In genomic region chr17:17940451-17940911, GRCh38 we compare ENCODE assay signal across 16 cellular contexts. TPM values are rescaled to one million over a fixed set of nuclear protein-coding genes. Genes with fewer than 3 reads are reported as not detected.
DNase-seq lines count a peak whose midpoint lies in the region; ATAC-seq, FAIRE-seq and TF ChIP-seq lines count a peak whose summit lies in the region.
"Had no signal": no experiment of that assay in that cellular context is flagged by ENCODE, and none has a peak within 500 bp of the region (broad histone marks: within the 10 kb centered on the region; RNA-seq: fewer than 3 reads in every experiment).

No MANE protein-coding gene starts in this region.

- no peak overlapping the region for H3K27ac ChIP-seq in A673 (ENCODE audit: low read depth, low read length, poor library complexity, severe bottlenecking)
- H3K27ac ChIP-seq in ascending aorta, result peak overlapping the region; percentile 21 to 44
- H3K27ac ChIP-seq in lung (ENCODE audit: low read depth in 1 of 2, low read length in 1 of 2), result peak overlapping the region; percentile 13 to 26
- H3K27ac ChIP-seq in esophagus muscularis mucosa (replicated peaks in 1 of 4), result peak overlapping the region in 1 of 4 donors; percentile 48

- FAIRE-seq in HTR-8/SVneo (lab: Jason Lieb, UNC), result peak; percentile 84
- FAIRE-seq: GM18507 had no signal

- POLR2A ChIA-PET in A673 (lab: Charles Lee; ENCODE audit: low non-redundant PET), result interaction anchor here (0.7 kb wide), 1 partner anchor 166 kb away, joined by 10 read pairs; no protein-coding TSS in a partner anchor

- WGBS in lung, 2 donors, result 47 to 79% methylated on average over 3 of the region's 3 CpGs
- WGBS in esophagus muscularis mucosa, result 34% methylated on average over 3 of the region's 3 CpGs
- WGBS in lower leg skin, 2 donors, result 53 to 60% methylated on average over 3 of the region's 3 CpGs

- ATAC-seq in lung (ENCODE audit: insufficient read depth, low FRiP score), result no peak
- ATAC-seq: left lobe of liver; stimulated activated naive CD8-positive, alpha-beta T cell treated with anti-CD3 and anti-CD28 coated beads, Interleukin-15, Interleukin-2, amounts not matched to agents 100 U/mL and 50 U/mL, for 24 hours had no signal

- CTCF ChIA-PET in A673 (lab: Charles Lee), result no interaction called here

- DNase-seq in A673 (ENCODE audit: low spot score) (peak; percentile 59), HTR-8/SVneo (ENCODE audit: insufficient read length, low spot score) (peak; percentile 81), ascending aorta (ENCODE audit: low spot score in 2 of 2) (no peak), lung (ENCODE audit: low spot score) (no peak), esophagus muscularis mucosa (ENCODE audit: extremely low spot score) (no peak), lower leg skin (ENCODE audit: low spot score in 2 of 2) (no peak), ecto neural progenitor cell (ENCODE audit: low spot score) (no peak)
- no peak for DNase-seq in activated CD4-positive, alpha-beta T cell treated with anti-CD3 and anti-CD28 coated beads, Interleukin-2, amount 50 U/mL, for 4 hours
- DNase-seq: activated T-cell treated with anti-CD3 and anti-CD28 coated beads, Interleukin-2, amount 50 U/mL, for 48 hours; CD4-positive, alpha-beta memory T cell; effector CD4-positive, alpha-beta T cell; NCI-H187 treated with DMSO at 0.1 percent for 48 hours; stimulated activated naive CD8-positive, alpha-beta T cell treated with anti-CD3 and anti-CD28 coated beads, Interleukin-15, Interleukin-2, amounts not matched to agents 100 U/mL and 50 U/mL, for 24 hours had no signal

- TF ChIP-seq CTCF in A673 (conservative IDR thresholded peaks at IDR 0.05; ENCODE audit: low read depth, low read length) (no peak), ascending aorta (IDR thresholded peaks at IDR 0.05) (no peak), lung (IDR thresholded peaks at IDR 0.05; ENCODE audit: control extremely low read depth, extremely low read depth) (no peak), esophagus muscularis mucosa (IDR thresholded peaks at IDR 0.05) (no peak), lower leg skin (IDR thresholded peaks at IDR 0.05) (no peak)

- H3K4me3 ChIP-seq in A673 (ENCODE audit: low read depth, low read length, poor library complexity, severe bottlenecking), result no peak overlapping the region
- H3K4me3 ChIP-seq in ascending aorta, result no peak overlapping the region
- no peak overlapping the region for H3K4me3 ChIP-seq in lung
- H3K4me3 ChIP-seq in esophagus muscularis mucosa, result no peak overlapping the region
- H3K4me3 ChIP-seq in lower leg skin (ENCODE audit: low read depth, poor library complexity, severe bottlenecking), result no peak overlapping the region

- no peak for TF ChIP-seq POLR2A in esophagus muscularis mucosa (IDR thresholded peaks at IDR 0.05; ENCODE audit: low read depth)
- no peak for TF ChIP-seq POLR2A in lower leg skin (IDR thresholded peaks at IDR 0.05)

- H3K4me1 ChIP-seq in A673 (ENCODE audit: insufficient read depth, low read length, poor library complexity, severe bottlenecking) (peaks cover 54% of the 10 kb centered on the region), ascending aorta (peaks cover 5 to 29% of the 10 kb centered on the region in 2 donors), lung (ENCODE audit: control insufficient read depth in 2 of 2, insufficient read depth in 2 of 2, low read length in 2 of 2) (peaks cover 33 to 50% of the 10 kb centered on the region in 2 donors), esophagus muscularis mucosa (peaks cover 71 to 88% (median 81%) of the 10 kb centered on the region in 4 donors)

- BruUV-seq in A673 (replicated peaks; lab: Mats Ljungman, UMichigan), result no TSS peak

- H3K36me3 ChIP-seq in A673 (ENCODE audit: insufficient read depth, low read length, poor library complexity, severe bottlenecking) (no peaks in the 10 kb centered on the region), ascending aorta (no peaks in the 10 kb centered on the region), lung (ENCODE audit: control insufficient read depth in 2 of 2, insufficient read depth in 2 of 2, low read length in 2 of 2) (no peaks in the 10 kb centered on the region), esophagus muscularis mucosa (no peaks in the 10 kb centered on the region)

- no peak for TF ChIP-seq EP300 in esophagus muscularis mucosa (IDR thresholded peaks at IDR 0.05)

- intact Hi-C loops in A673 (cut with micrococcal nuclease; ENCODE audit: unreplicated experiment) (no loop called here), ascending aorta (cut with DNase I) (no loop called here), esophagus muscularis mucosa (cut with DNase I) (no loop called here), lower leg skin (cut with DNase I; ENCODE audit: low total_unique reads) (no loop called here)

- no peaks in the 10 kb centered on the region for H3K9me3 ChIP-seq in A673 (ENCODE audit: low read depth, low read length, poor library complexity, severe bottlenecking)
- H3K9me3 ChIP-seq in ascending aorta, result no peaks in the 10 kb centered on the region
- no peaks in the 10 kb centered on the region for H3K9me3 ChIP-seq in lung (ENCODE audit: control insufficient read depth in 2 of 2, insufficient read depth in 1 of 2, low read length in 1 of 2)
- no peaks in the 10 kb centered on the region for H3K9me3 ChIP-seq in esophagus muscularis mucosa

- H3K27me3 ChIP-seq in A673 (replicated peaks; ENCODE audit: insufficient read depth, low read depth, low read length, poor library complexity) (no peaks in the 10 kb centered on the region), ascending aorta (no peaks in the 10 kb centered on the region), lung (ENCODE audit: control insufficient read depth, insufficient read depth) (no peaks in the 10 kb centered on the region), esophagus muscularis mucosa (no peaks in the 10 kb centered on the region)

RNA-seq across cellular contexts. Expression of gene TOM1L2, which starts 31.7 kb away (rescaled TPM):
- total RNA-seq in A673 (2021), result 10.0 and 15.2 TPM in 2 replicates
- 39.0 TPM for total RNA-seq in ascending aorta
- 10 to 100 TPM; 45.1 to 56.5 TPM for total RNA-seq in lung
- polyA plus RNA-seq in lung, result 10 to 100 TPM; 21.5 to 26.5 TPM
- 10 to 100 TPM; 64.4 to 96.9 (median 75.0) TPM for total RNA-seq in esophagus muscularis mucosa
- 100 to 1,000 TPM; 119 to 555 (median 155) TPM for total RNA-seq in lower leg skin

RNA-seq across cellular contexts. Expression of gene DRC3, which starts 32.2 kb away (rescaled TPM):
- total RNA-seq in A673 (2021) (1.0 and 2.0 TPM in 2 replicates), ascending aorta (7.2 TPM), lung (10 to 100 TPM; 19.7 to 29.5 TPM), esophagus muscularis mucosa (1 to 10 TPM in 2 of 4 donors, under 1 TPM in 2; 0.71 to 4.2 (median 1.4) TPM), lower leg skin (1 to 10 TPM in 3 of 4 donors, under 1 TPM in 1; 0.93 to 6.4 (median 4.0) TPM)
- 1 to 10 TPM; 6.6 to 7.2 TPM for polyA plus RNA-seq in lung
- total RNA-seq: T-helper 1 cell treated with Interleukin-12 subunit alpha and Interleukin-12 subunit beta and Interleukin-4 antibody, amounts not matched to agents 30 ng/mL and 1 ng/mL, for 36 hours had no signal

Comparison
In these comparisons a context has a peak if more than half of its experiments do, and no peak if none do; other contexts are left out.
1. DNase-seq: peak in A673 (single experiment) and HTR-8/SVneo (single experiment); none in ascending aorta (0 of 2), lung (single experiment), esophagus muscularis mucosa (single experiment), lower leg skin (0 of 2), ecto neural progenitor cell (single experiment) and activated CD4-positive, alpha-beta T cell treated with anti-CD3 and anti-CD28 coated beads, Interleukin-2, amount 50 U/mL, for 4 hours (0 of 2).